In the genomic region with DNA sequence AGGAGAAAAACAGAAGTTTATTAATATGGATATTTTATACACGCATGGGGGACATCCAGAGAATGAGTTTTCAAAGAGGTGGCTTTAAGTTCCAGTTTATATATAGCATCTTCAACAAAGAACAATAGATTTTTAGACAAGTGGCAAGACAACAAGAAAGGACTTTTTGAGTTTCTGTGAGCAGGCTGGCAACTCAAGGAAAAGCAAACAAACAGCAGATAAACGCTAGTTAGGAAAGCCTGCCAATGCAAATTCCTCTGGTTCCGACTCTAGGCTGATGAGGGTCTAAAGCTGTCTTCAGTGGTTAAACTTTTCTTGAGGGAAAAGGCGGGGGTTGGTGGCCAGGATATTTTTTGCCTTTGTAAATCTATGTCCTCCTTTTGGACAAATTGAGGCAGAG, we compare ENCODE assay signal across 1 cellular context.
TF ChIP-seq lines count a peak whose summit lies in the region.

No MANE protein-coding gene starts in this region.

TF ChIP-seq in GM23338, 12 proteins besides CTCF, POLR2A, EP300 and RAD21 (continued from another document):
- TF ChIP-seq, protein P1, sequence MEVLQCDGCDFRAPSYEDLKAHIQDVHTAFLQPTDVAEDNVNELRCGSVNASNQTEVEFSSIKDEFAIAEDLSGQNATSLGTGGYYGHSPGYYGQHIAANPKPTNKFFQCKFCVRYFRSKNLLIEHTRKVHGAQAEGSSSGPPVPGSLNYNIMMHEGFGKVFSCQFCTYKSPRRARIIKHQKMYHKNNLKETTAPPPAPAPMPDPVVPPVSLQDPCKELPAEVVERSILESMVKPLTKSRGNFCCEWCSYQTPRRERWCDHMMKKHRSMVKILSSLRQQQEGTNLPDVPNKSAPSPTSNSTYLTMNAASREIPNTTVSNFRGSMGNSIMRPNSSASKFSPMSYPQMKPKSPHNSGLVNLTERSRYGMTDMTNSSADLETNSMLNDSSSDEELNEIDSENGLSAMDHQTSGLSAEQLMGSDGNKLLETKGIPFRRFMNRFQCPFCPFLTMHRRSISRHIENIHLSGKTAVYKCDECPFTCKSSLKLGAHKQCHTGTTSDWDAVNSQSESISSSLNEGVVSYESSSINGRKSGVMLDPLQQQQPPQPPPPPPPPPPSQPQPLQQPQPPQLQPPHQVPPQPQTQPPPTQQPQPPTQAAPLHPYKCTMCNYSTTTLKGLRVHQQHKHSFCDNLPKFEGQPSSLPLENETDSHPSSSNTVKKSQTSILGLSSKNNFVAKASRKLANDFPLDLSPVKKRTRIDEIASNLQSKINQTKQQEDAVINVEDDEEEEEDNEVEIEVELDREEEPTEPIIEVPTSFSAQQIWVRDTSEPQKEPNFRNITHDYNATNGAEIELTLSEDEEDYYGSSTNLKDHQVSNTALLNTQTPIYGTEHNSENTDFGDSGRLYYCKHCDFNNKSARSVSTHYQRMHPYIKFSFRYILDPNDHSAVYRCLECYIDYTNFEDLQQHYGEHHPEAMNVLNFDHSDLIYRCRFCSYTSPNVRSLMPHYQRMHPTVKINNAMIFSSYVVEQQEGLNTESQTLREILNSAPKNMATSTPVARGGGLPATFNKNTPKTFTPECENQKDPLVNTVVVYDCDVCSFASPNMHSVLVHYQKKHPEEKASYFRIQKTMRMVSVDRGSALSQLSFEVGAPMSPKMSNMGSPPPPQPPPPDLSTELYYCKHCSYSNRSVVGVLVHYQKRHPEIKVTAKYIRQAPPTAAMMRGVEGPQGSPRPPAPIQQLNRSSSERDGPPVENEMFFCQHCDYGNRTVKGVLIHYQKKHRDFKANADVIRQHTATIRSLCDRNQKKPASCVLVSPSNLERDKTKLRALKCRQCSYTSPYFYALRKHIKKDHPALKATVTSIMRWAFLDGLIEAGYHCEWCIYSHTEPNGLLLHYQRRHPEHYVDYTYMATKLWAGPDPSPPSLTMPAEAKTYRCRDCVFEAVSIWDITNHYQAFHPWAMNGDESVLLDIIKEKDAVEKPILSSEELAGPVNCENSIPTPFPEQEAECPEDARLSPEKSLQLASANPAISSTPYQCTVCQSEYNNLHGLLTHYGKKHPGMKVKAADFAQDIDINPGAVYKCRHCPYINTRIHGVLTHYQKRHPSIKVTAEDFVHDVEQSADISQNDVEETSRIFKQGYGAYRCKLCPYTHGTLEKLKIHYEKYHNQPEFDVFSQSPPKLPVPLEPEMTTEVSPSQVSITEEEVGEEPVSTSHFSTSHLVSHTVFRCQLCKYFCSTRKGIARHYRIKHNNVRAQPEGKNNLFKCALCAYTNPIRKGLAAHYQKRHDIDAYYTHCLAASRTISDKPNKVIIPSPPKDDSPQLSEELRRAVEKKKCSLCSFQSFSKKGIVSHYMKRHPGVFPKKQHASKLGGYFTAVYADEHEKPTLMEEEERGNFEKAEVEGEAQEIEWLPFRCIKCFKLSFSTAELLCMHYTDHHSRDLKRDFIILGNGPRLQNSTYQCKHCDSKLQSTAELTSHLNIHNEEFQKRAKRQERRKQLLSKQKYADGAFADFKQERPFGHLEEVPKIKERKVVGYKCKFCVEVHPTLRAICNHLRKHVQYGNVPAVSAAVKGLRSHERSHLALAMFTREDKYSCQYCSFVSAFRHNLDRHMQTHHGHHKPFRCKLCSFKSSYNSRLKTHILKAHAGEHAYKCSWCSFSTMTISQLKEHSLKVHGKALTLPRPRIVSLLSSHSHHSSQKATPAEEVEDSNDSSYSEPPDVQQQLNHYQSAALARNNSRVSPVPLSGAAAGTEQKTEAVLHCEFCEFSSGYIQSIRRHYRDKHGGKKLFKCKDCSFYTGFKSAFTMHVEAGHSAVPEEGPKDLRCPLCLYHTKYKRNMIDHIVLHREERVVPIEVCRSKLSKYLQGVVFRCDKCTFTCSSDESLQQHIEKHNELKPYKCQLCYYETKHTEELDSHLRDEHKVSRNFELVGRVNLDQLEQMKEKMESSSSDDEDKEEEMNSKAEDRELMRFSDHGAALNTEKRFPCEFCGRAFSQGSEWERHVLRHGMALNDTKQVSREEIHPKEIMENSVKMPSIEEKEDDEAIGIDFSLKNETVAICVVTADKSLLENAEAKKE (CRISPR knock-in tag; IDR thresholded peaks at IDR 0.05), result no peak
- TF ChIP-seq EZH2phosphoT487 (IDR thresholded peaks at IDR 0.05; ENCODE audit: unreplicated experiment) (no peak), ZNF331 (CRISPR knock-in tag; IDR thresholded peaks at IDR 0.05; ENCODE audit: low read depth) (no peak), CREB1 (CRISPR knock-in tag; IDR thresholded peaks at IDR 0.05; ENCODE audit: low read depth) (no peak), STAT1 (IDR thresholded peaks at IDR 0.05; ENCODE audit: unreplicated experiment) (no peak), POLR2AphosphoS5 (IDR thresholded peaks at IDR 0.05; ENCODE audit: low read depth) (no peak), EZH2 (IDR thresholded peaks at IDR 0.05; ENCODE audit: low read depth, unreplicated experiment) (no peak)
- TF ChIP-seq, protein P2, sequence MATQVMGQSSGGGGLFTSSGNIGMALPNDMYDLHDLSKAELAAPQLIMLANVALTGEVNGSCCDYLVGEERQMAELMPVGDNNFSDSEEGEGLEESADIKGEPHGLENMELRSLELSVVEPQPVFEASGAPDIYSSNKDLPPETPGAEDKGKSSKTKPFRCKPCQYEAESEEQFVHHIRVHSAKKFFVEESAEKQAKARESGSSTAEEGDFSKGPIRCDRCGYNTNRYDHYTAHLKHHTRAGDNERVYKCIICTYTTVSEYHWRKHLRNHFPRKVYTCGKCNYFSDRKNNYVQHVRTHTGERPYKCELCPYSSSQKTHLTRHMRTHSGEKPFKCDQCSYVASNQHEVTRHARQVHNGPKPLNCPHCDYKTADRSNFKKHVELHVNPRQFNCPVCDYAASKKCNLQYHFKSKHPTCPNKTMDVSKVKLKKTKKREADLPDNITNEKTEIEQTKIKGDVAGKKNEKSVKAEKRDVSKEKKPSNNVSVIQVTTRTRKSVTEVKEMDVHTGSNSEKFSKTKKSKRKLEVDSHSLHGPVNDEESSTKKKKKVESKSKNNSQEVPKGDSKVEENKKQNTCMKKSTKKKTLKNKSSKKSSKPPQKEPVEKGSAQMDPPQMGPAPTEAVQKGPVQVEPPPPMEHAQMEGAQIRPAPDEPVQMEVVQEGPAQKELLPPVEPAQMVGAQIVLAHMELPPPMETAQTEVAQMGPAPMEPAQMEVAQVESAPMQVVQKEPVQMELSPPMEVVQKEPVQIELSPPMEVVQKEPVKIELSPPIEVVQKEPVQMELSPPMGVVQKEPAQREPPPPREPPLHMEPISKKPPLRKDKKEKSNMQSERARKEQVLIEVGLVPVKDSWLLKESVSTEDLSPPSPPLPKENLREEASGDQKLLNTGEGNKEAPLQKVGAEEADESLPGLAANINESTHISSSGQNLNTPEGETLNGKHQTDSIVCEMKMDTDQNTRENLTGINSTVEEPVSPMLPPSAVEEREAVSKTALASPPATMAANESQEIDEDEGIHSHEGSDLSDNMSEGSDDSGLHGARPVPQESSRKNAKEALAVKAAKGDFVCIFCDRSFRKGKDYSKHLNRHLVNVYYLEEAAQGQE (IDR thresholded peaks at IDR 0.05; ENCODE audit: unreplicated experiment), result no peak
